1 cellular context compared by ENCODE assay signal in the genomic region with DNA sequence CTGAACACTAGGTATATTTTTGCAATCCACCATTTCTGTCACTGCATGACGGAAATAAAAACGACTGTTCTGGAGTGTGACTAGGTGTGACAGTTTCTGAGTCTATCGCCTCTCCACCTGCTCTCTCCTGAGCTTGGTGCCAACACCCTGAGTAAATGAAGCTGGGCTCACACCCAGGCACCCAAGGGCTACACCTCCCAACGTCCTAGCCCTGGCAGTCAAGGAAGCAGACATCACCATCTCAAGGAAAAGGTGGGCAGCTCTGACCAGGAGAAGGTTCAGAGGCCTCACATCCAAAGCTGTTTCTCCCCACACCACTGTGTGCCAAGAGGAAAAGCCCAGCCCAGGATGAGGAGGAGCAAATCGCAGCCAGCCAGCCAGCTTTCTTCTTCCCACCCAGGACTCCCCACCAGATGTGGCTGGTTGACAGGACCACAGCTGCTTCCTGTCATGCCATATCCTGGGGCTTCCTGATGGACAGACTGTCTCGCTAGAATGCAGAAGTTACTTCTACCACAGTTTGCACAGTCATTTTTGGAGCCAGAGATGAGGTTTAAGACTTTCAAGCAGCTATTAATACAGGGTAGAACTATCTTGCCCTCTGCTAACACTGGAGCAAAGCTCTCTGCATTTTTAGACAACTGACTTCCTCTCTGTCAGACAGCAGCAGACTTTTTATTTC.
TF ChIP-seq lines count a peak whose summit lies in the region.

No MANE protein-coding gene starts in this region.

TF ChIP-seq in K562, 482 proteins besides CTCF, POLR2A, EP300 and RAD21 (continued from another document and continues in another):
- TF ChIP-seq, protein P1, sequence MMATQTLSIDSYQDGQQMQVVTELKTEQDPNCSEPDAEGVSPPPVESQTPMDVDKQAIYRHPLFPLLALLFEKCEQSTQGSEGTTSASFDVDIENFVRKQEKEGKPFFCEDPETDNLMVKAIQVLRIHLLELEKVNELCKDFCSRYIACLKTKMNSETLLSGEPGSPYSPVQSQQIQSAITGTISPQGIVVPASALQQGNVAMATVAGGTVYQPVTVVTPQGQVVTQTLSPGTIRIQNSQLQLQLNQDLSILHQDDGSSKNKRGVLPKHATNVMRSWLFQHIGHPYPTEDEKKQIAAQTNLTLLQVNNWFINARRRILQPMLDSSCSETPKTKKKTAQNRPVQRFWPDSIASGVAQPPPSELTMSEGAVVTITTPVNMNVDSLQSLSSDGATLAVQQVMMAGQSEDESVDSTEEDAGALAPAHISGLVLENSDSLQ (IDR thresholded peaks at IDR 0.05): peak; percentile 81
- no peak for TF ChIP-seq KAT2B (IDR thresholded peaks at IDR 0.05; ENCODE audit: low read depth, low read length)
- peak; percentile 84; the same call in 1 of the 2 replicates for TF ChIP-seq TGIF2 (CRISPR knock-in tag; IDR thresholded peaks at IDR 0.05)
- TF ChIP-seq CEBPB (tag; IDR thresholded peaks at IDR 0.05): no peak
- TF ChIP-seq POLR2H (tag; IDR thresholded peaks at IDR 0.05; ENCODE audit: low read depth): no peak
- peak; percentile 42; the same call in 1 of the 2 replicates for TF ChIP-seq TEAD4 (IDR thresholded peaks at IDR 0.05; ENCODE audit: low read length)
- TF ChIP-seq TEAD4 (CRISPR knock-in tag; IDR thresholded peaks at IDR 0.05; ENCODE audit: borderline replicate concordance): no peak
- no peak for TF ChIP-seq ZNF23 (CRISPR knock-in tag; IDR thresholded peaks at IDR 0.05)
- TF ChIP-seq, protein P2, sequence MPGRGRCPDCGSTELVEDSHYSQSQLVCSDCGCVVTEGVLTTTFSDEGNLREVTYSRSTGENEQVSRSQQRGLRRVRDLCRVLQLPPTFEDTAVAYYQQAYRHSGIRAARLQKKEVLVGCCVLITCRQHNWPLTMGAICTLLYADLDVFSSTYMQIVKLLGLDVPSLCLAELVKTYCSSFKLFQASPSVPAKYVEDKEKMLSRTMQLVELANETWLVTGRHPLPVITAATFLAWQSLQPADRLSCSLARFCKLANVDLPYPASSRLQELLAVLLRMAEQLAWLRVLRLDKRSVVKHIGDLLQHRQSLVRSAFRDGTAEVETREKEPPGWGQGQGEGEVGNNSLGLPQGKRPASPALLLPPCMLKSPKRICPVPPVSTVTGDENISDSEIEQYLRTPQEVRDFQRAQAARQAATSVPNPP (IDR thresholded peaks at IDR 0.05; ENCODE audit: borderline replicate concordance, insufficient read depth, insufficient read length): no peak
- TF ChIP-seq, protein P3, sequence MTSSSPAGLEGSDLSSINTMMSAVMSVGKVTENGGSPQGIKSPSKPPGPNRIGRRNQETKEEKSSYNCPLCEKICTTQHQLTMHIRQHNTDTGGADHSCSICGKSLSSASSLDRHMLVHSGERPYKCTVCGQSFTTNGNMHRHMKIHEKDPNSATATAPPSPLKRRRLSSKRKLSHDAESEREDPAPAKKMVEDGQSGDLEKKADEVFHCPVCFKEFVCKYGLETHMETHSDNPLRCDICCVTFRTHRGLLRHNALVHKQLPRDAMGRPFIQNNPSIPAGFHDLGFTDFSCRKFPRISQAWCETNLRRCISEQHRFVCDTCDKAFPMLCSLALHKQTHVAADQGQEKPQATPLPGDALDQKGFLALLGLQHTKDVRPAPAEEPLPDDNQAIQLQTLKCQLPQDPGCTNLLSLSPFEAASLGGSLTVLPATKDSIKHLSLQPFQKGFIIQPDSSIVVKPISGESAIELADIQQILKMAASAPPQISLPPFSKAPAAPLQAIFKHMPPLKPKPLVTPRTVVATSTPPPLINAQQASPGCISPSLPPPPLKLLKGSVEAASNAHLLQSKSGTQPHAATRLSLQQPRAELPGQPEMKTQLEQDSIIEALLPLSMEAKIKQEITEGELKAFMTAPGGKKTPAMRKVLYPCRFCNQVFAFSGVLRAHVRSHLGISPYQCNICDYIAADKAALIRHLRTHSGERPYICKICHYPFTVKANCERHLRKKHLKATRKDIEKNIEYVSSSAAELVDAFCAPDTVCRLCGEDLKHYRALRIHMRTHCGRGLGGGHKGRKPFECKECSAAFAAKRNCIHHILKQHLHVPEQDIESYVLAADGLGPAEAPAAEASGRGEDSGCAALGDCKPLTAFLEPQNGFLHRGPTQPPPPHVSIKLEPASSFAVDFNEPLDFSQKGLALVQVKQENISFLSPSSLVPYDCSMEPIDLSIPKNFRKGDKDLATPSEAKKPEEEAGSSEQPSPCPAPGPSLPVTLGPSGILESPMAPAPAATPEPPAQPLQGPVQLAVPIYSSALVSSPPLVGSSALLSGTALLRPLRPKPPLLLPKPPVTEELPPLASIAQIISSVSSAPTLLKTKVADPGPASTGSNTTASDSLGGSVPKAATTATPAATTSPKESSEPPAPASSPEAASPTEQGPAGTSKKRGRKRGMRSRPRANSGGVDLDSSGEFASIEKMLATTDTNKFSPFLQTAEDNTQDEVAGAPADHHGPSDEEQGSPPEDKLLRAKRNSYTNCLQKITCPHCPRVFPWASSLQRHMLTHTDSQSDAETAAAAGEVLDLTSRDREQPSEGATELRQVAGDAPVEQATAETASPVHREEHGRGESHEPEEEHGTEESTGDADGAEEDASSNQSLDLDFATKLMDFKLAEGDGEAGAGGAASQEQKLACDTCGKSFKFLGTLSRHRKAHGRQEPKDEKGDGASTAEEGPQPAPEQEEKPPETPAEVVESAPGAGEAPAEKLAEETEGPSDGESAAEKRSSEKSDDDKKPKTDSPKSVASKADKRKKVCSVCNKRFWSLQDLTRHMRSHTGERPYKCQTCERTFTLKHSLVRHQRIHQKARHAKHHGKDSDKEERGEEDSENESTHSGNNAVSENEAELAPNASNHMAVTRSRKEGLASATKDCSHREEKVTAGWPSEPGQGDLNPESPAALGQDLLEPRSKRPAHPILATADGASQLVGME (CRISPR knock-in tag; IDR thresholded peaks at IDR 0.05): no peak
- TF ChIP-seq ZNF143 (CRISPR knock-in tag; IDR thresholded peaks at IDR 0.05): no peak
- no peak for TF ChIP-seq RBFOX2 (IDR thresholded peaks at IDR 0.05; ENCODE audit: low read depth, low read length)
- TF ChIP-seq SMAD4 (CRISPR knock-in tag; conservative IDR thresholded peaks at IDR 0.05): peak; percentile 25; the same call in 1 of the 2 replicates
- TF ChIP-seq, protein P4, sequence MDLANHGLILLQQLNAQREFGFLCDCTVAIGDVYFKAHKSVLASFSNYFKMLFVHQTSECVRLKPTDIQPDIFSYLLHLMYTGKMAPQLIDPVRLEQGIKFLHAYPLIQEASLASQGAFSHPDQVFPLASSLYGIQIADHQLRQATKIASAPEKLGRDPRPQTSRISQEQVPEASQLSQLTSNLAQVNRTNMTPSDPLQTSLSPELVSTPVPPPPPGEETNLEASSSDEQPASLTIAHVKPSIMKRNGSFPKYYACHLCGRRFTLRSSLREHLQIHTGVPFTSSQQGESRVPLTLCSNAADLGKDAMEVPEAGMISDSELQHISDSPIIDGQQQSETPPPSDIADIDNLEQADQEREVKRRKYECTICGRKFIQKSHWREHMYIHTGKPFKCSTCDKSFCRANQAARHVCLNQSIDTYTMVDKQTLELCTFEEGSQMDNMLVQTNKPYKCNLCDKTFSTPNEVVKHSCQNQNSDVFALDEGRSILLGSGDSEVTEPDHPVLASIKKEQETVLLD (IDR thresholded peaks at IDR 0.05): no peak
- TF ChIP-seq NFE2 (IDR thresholded peaks at IDR 0.05; ENCODE audit: low read depth): peak; percentile 77
- no peak for TF ChIP-seq HNRNPLL (IDR thresholded peaks at IDR 0.05; ENCODE audit: low read depth, low read length, poor library complexity, severe bottlenecking)
- TF ChIP-seq, protein P5, sequence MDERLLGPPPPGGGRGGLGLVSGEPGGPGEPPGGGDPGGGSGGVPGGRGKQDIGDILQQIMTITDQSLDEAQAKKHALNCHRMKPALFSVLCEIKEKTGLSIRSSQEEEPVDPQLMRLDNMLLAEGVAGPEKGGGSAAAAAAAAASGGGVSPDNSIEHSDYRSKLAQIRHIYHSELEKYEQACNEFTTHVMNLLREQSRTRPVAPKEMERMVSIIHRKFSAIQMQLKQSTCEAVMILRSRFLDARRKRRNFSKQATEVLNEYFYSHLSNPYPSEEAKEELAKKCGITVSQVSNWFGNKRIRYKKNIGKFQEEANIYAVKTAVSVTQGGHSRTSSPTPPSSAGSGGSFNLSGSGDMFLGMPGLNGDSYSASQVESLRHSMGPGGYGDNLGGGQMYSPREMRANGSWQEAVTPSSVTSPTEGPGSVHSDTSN (CRISPR knock-in tag; IDR thresholded peaks at IDR 0.05; ENCODE audit: low read depth): no peak; the same call in 1 of the 2 replicates
- TF ChIP-seq, protein P5 (tag; conservative IDR thresholded peaks at IDR 0.05; ENCODE audit: low read depth): peak; percentile 36; the same call in 1 of the 2 replicates
- TF ChIP-seq TOE1 (IDR thresholded peaks at IDR 0.05; ENCODE audit: borderline replicate concordance): no peak
- no peak for TF ChIP-seq TOE1 (CRISPR knock-in tag; IDR thresholded peaks at IDR 0.05; ENCODE audit: borderline replicate concordance, low read depth)
- TF ChIP-seq, protein P6, sequence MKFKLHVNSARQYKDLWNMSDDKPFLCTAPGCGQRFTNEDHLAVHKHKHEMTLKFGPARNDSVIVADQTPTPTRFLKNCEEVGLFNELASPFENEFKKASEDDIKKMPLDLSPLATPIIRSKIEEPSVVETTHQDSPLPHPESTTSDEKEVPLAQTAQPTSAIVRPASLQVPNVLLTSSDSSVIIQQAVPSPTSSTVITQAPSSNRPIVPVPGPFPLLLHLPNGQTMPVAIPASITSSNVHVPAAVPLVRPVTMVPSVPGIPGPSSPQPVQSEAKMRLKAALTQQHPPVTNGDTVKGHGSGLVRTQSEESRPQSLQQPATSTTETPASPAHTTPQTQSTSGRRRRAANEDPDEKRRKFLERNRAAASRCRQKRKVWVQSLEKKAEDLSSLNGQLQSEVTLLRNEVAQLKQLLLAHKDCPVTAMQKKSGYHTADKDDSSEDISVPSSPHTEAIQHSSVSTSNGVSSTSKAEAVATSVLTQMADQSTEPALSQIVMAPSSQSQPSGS (CRISPR knock-in tag; IDR thresholded peaks at IDR 0.05): no peak
- TF ChIP-seq ZNF253 (CRISPR knock-in tag; conservative IDR thresholded peaks at IDR 0.05): no peak
- TF ChIP-seq ZNF764 (CRISPR knock-in tag; IDR thresholded peaks at IDR 0.05; ENCODE audit: low read depth): no peak
- TF ChIP-seq ZKSCAN8 (CRISPR knock-in tag; IDR thresholded peaks at IDR 0.05): no peak
- TF ChIP-seq, protein P7, sequence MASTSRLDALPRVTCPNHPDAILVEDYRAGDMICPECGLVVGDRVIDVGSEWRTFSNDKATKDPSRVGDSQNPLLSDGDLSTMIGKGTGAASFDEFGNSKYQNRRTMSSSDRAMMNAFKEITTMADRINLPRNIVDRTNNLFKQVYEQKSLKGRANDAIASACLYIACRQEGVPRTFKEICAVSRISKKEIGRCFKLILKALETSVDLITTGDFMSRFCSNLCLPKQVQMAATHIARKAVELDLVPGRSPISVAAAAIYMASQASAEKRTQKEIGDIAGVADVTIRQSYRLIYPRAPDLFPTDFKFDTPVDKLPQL (IDR thresholded peaks at IDR 0.05; ENCODE audit: extremely low read depth, insufficient read length): no peak
- TF ChIP-seq MYBL2 (IDR thresholded peaks at IDR 0.05; ENCODE audit: low read depth): no peak
- no peak for TF ChIP-seq MYBL2 (CRISPR knock-in tag; IDR thresholded peaks at IDR 0.05; ENCODE audit: borderline replicate concordance)
- TF ChIP-seq GATA2 (CRISPR knock-in tag; IDR thresholded peaks at IDR 0.05): no peak
- TF ChIP-seq, protein P8, sequence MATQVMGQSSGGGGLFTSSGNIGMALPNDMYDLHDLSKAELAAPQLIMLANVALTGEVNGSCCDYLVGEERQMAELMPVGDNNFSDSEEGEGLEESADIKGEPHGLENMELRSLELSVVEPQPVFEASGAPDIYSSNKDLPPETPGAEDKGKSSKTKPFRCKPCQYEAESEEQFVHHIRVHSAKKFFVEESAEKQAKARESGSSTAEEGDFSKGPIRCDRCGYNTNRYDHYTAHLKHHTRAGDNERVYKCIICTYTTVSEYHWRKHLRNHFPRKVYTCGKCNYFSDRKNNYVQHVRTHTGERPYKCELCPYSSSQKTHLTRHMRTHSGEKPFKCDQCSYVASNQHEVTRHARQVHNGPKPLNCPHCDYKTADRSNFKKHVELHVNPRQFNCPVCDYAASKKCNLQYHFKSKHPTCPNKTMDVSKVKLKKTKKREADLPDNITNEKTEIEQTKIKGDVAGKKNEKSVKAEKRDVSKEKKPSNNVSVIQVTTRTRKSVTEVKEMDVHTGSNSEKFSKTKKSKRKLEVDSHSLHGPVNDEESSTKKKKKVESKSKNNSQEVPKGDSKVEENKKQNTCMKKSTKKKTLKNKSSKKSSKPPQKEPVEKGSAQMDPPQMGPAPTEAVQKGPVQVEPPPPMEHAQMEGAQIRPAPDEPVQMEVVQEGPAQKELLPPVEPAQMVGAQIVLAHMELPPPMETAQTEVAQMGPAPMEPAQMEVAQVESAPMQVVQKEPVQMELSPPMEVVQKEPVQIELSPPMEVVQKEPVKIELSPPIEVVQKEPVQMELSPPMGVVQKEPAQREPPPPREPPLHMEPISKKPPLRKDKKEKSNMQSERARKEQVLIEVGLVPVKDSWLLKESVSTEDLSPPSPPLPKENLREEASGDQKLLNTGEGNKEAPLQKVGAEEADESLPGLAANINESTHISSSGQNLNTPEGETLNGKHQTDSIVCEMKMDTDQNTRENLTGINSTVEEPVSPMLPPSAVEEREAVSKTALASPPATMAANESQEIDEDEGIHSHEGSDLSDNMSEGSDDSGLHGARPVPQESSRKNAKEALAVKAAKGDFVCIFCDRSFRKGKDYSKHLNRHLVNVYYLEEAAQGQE (CRISPR knock-in tag; IDR thresholded peaks at IDR 0.05; ENCODE audit: low read depth): no peak
- TF ChIP-seq SOX6 (IDR thresholded peaks at IDR 0.05): no peak
- no peak for TF ChIP-seq ZNF436 (CRISPR knock-in tag; IDR thresholded peaks at IDR 0.05)
- no peak for TF ChIP-seq BCOR (IDR thresholded peaks at IDR 0.05)
- TF ChIP-seq, protein P9, sequence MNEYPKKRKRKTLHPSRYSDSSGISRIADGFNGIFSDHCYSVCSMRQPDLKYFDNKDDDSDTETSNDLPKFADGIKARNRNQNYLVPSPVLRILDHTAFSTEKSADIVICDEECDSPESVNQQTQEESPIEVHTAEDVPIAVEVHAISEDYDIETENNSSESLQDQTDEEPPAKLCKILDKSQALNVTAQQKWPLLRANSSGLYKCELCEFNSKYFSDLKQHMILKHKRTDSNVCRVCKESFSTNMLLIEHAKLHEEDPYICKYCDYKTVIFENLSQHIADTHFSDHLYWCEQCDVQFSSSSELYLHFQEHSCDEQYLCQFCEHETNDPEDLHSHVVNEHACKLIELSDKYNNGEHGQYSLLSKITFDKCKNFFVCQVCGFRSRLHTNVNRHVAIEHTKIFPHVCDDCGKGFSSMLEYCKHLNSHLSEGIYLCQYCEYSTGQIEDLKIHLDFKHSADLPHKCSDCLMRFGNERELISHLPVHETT (CRISPR knock-in tag; conservative IDR thresholded peaks at IDR 0.05 in 1 of 2, IDR thresholded peaks at IDR 0.05 in 1 of 2): no peak
- no peak for TF ChIP-seq MTF1 (CRISPR knock-in tag; IDR thresholded peaks at IDR 0.05; ENCODE audit: borderline replicate concordance)
- no peak for TF ChIP-seq FOXK2 (conservative IDR thresholded peaks at IDR 0.05 in 1 of 2, IDR thresholded peaks at IDR 0.05 in 1 of 2; ENCODE audit: low read depth in 2 of 2)
- TF ChIP-seq EWSR1 (IDR thresholded peaks at IDR 0.05; ENCODE audit: borderline replicate concordance, low read depth, partially characterized antibody): no peak
- TF ChIP-seq MECOM (CRISPR knock-in tag; IDR thresholded peaks at IDR 0.05): no peak
- TF ChIP-seq ZNF133 (CRISPR knock-in tag; IDR thresholded peaks at IDR 0.05): no peak
- no peak for TF ChIP-seq MAFF (IDR thresholded peaks at IDR 0.05; ENCODE audit: low read length)
- TF ChIP-seq DMBX1 (CRISPR knock-in tag; IDR thresholded peaks at IDR 0.05; ENCODE audit: borderline replicate concordance): no peak
